11 cellular contexts compared by ENCODE assay signal in the genomic region with DNA sequence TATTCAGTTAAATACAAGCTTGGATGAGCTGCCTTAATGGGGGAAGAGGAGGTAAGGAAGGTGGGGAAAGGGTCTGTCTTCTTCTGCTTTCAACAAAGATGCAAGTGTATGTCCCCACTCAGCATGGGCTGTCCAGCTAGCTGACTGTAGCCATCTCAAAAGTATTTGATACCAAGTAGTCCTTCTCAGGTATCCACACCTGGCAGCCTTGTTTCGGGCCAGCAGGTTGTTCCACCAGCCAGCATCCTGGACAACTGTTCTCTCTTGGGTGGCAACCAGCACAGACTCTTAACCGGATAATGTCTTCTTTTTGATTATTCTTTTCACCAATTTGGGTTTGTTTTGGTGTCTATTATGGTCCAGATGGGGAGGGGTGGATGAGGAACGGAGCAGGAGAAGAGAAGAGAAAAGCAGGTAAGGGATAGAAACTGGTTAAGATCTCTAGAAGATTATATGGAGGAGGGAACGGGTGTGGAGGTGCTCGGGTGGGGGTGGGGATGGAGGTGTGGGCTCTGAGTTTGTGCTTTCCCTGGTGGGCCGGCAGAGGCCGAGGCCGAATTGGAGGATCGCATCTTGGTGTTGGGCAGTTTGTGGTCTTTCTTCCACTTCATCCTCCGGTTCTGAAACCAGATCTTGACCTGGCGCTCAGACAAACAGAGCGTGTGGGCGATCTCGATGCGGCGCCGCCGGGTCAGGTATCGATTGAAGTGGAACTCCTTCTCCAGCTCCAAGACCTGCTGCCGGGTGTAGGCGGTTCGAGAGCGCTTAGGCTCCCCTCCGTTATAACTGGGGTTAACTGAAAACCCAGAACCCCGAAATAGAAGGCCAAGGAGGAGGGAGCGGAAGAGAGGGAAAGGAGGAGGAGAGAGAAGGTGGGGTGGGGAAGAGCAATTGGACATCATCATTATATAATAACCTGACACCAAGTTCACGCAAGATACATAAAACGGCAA. TPM values are rescaled to one million over a fixed set of nuclear protein-coding genes. Genes with fewer than 3 reads are reported as not detected.
A peak's percentile ranks its signal among the peaks of the same experiment; 100 is the strongest.
DNase-seq lines count a peak whose midpoint lies in the region; ATAC-seq, FAIRE-seq and TF ChIP-seq lines count a peak whose summit lies in the region.
"Had no signal": no experiment of that assay in that cellular context is flagged by ENCODE, and none has a peak within 500 bp of the region (broad histone marks: within the 10 kb centered on the region; RNA-seq: fewer than 3 reads in every experiment).

No MANE protein-coding gene starts in this region.

- no peak for ATAC-seq in T-cell (replicated peaks in 1 of 4)

- no peak for DNase-seq in CD8-positive, alpha-beta memory T cell
- no peak for DNase-seq in T-cell
- DNase-seq in GM12892 (ENCODE audit: insufficient read length) = no peak
- no peak for DNase-seq in stimulated activated CD8-positive, alpha-beta memory T cell treated with anti-CD3 and anti-CD28 coated beads, Interleukin-4, amount 100 ng/mL, for 48 hours
- DNase-seq in NCI-H1105 treated with DMSO at 0.1 percent for 48 hours (lab: John Stamatoyannopoulos, UW) = no peak
- DNase-seq in Kasumi-1 (lab: John Stamatoyannopoulos, UW) = no peak
- DNase-seq: activated T-cell treated with anti-CD3 and anti-CD28 coated beads for 4 hours, cerebellar nuclear complex, T-helper 17 cell had no signal

- H3K4me1 Mint-ChIP-seq in CD8-positive, alpha-beta memory T cell = peaks cover 0 to 3% (median 0%) of the 10 kb centered on the region in 3 donors
- peaks cover 0 to 1% (median 0%) of the 10 kb centered on the region in 3 donors for H3K4me1 Mint-ChIP-seq in T-cell
- H3K4me1 Mint-ChIP-seq: T-helper 17 cell had no signal

- no peak for FAIRE-seq in GM12892 (lab: Jason Lieb, UNC)

- no peaks in the 10 kb centered on the region for H3K9me3 Mint-ChIP-seq in CD8-positive, alpha-beta memory T cell
- no peaks in the 10 kb centered on the region for H3K9me3 Mint-ChIP-seq in T-cell

- H3K27ac ChIP-seq in CD8-positive, alpha-beta memory T cell (ENCODE audit: low read depth, low read length) = no peak overlapping the region
- peak overlapping the region; percentile 83 for H3K27ac ChIP-seq in rectal smooth muscle tissue (ENCODE audit: low read depth, low read length)

- TF ChIP-seq POLR2A in GM12892 (IDR thresholded peaks at IDR 0.05; ENCODE audit: low read depth, low read length) = no peak

- peaks cover 5% of the 10 kb centered on the region for H3K27me3 ChIP-seq in CD8-positive, alpha-beta memory T cell (ENCODE audit: insufficient read depth, low read length, poor library complexity, severe bottlenecking)
- H3K27me3 ChIP-seq in iPS-15b (ENCODE audit: control insufficient read depth, insufficient read depth, low read length) (peaks cover 92% of the 10 kb centered on the region), rectal smooth muscle tissue (ENCODE audit: control insufficient read depth, insufficient read depth, low read length) (no peaks in the 10 kb centered on the region)

- H3K27ac Mint-ChIP-seq in CD8-positive, alpha-beta memory T cell = no peak overlapping the region
- H3K27ac Mint-ChIP-seq in T-cell = no peak overlapping the region
- H3K27ac Mint-ChIP-seq: T-helper 17 cell had no signal

- CTCF ChIA-PET in CD8-positive, alpha-beta memory T cell (lab: Charles Lee) = no interaction called here
- CTCF ChIA-PET in T-cell (lab: Charles Lee) = interaction anchor here in 1 of 2 donors (1.3 kb wide), 1 partner anchor 20 kb away, joined by 4 read pairs; no protein-coding TSS in a partner anchor

- H3K4me3 Mint-ChIP-seq in CD8-positive, alpha-beta memory T cell = peak overlapping the region in 6 of 7 donors; percentile 31 to 84 (median 58)
- H3K4me3 Mint-ChIP-seq in T-cell = peak overlapping the region; percentile 43 to 59 (median 45)
- H3K4me3 Mint-ChIP-seq: T-helper 17 cell had no signal

- peaks cover 6% of the 10 kb centered on the region for H3K4me1 ChIP-seq in CD8-positive, alpha-beta memory T cell (ENCODE audit: insufficient read depth, low read length)
- H3K4me1 ChIP-seq in iPS-15b (ENCODE audit: control insufficient read depth, insufficient read depth, low read length) (no peaks in the 10 kb centered on the region), rectal smooth muscle tissue (ENCODE audit: control insufficient read depth, insufficient read depth, low read length) (peaks cover 47% of the 10 kb centered on the region)

- no peak overlapping the region for H3K4me3 ChIP-seq in CD8-positive, alpha-beta memory T cell (ENCODE audit: low read length)
- peak overlapping the region; percentile 3 for H3K4me3 ChIP-seq in iPS-15b (ENCODE audit: low read depth, low read length)
- peak overlapping the region; percentile 75 for H3K4me3 ChIP-seq in rectal smooth muscle tissue (ENCODE audit: low read length)

- POLR2A ChIA-PET in CD8-positive, alpha-beta memory T cell (lab: Charles Lee) = no interaction called here
- POLR2A ChIA-PET in T-cell (lab: Charles Lee) = no interaction called here

- no peak overlapping the region for H3K9ac ChIP-seq in iPS-15b (ENCODE audit: low read depth, low read length)
- no peak overlapping the region for H3K9ac ChIP-seq in rectal smooth muscle tissue (ENCODE audit: low read length)

- peaks cover 48 to 81% of the 10 kb centered on the region in 2 donors for H3K27me3 Mint-ChIP-seq in CD8-positive, alpha-beta memory T cell
- peaks cover 8 to 58% of the 10 kb centered on the region in 2 donors for H3K27me3 Mint-ChIP-seq in T-cell

- no peaks in the 10 kb centered on the region for H3K36me3 ChIP-seq in CD8-positive, alpha-beta memory T cell (ENCODE audit: insufficient read depth, low read length)
- H3K36me3 ChIP-seq in iPS-15b (ENCODE audit: control insufficient read depth, insufficient read depth, low read length) (no peaks in the 10 kb centered on the region), rectal smooth muscle tissue (ENCODE audit: control insufficient read depth, insufficient read depth, low read length) (no peaks in the 10 kb centered on the region)

- no peaks in the 10 kb centered on the region for H3K9me3 ChIP-seq in CD8-positive, alpha-beta memory T cell (ENCODE audit: low read length)
- H3K9me3 ChIP-seq in iPS-15b (ENCODE audit: control insufficient read depth, insufficient read depth, low read length) = no peaks in the 10 kb centered on the region

- H3K36me3 Mint-ChIP-seq in CD8-positive, alpha-beta memory T cell = no peaks in the 10 kb centered on the region
- no peaks in the 10 kb centered on the region for H3K36me3 Mint-ChIP-seq in T-cell

RNA-seq across cellular contexts. Expression of a gene that starts 1.5 kb away (rescaled TPM):
- total RNA-seq in CD8-positive, alpha-beta memory T cell = under 1 TPM in 1 of 2 experiments, not detected in 1; 0.11 TPM
- 0.20 TPM for polyA plus RNA-seq in CD8-positive, alpha-beta memory T cell
- total RNA-seq in T-cell = under 1 TPM in 3 of 5 donors, not detected in 2; 0.25 to 0.38 (median 0.36) TPM
- not detected for polyA plus RNA-seq in GM12892 (2012; ENCODE audit: missing spikeins)

RNA-seq across cellular contexts. Expression of a gene that starts 14.4 kb away (rescaled TPM):
- not detected for total RNA-seq in CD8-positive, alpha-beta memory T cell
- not detected for polyA plus RNA-seq in CD8-positive, alpha-beta memory T cell
- total RNA-seq in T-cell = under 1 TPM in 2 of 5 donors, not detected in 3; 0.18 to 0.32 TPM
- polyA plus RNA-seq in GM12892 (2012; ENCODE audit: missing spikeins) = not detected

RNA-seq across cellular contexts. Expression of a gene that starts 18.5 kb away (rescaled TPM):
- total RNA-seq in CD8-positive, alpha-beta memory T cell = not detected
- polyA plus RNA-seq in CD8-positive, alpha-beta memory T cell = not detected
- under 1 TPM in 2 of 5 donors, not detected in 3; 0.50 to 0.65 TPM for total RNA-seq in T-cell
- polyA plus RNA-seq in GM12892 (2012; ENCODE audit: missing spikeins) = not detected
- total RNA-seq: T-helper 17 cell had no signal

RNA-seq across cellular contexts. Expression of a gene that starts 23.3 kb away (rescaled TPM):
- total RNA-seq in CD8-positive, alpha-beta memory T cell = not detected
- polyA plus RNA-seq in CD8-positive, alpha-beta memory T cell = not detected
- 1 to 10 TPM in 1 of 5 donors, under 1 TPM in 1, not detected in 3; 0.79 to 1.4 TPM for total RNA-seq in T-cell
- polyA plus RNA-seq in GM12892 (2012; ENCODE audit: missing spikeins) = not detected
- total RNA-seq: T-helper 17 cell had no signal

RNA-seq across cellular contexts. Expression of a gene that starts 26.6 kb away (rescaled TPM):
- total RNA-seq in CD8-positive, alpha-beta memory T cell = not detected
- not detected for polyA plus RNA-seq in CD8-positive, alpha-beta memory T cell
- total RNA-seq in T-cell = not detected
- polyA plus RNA-seq in GM12892 (2012; ENCODE audit: missing spikeins) = not detected
- total RNA-seq: T-helper 17 cell had no signal
